In genomic region chr6:139270249-139270648, GRCh38 we compare ENCODE assay signal across 16 cellular contexts. TPM values are rescaled to one million over a fixed set of nuclear protein-coding genes. Genes with fewer than 3 reads are reported as not detected.
A peak's percentile ranks its signal among the peaks of the same experiment; 100 is the strongest.
DNase-seq lines count a peak whose midpoint lies in the region; ATAC-seq and TF ChIP-seq lines count a peak whose summit lies in the region.
"Had no signal": no experiment of that assay in that cellular context is flagged by ENCODE, and none has a peak within 500 bp of the region (broad histone marks: within the 10 kb centered on the region; RNA-seq: fewer than 3 reads in every experiment).

No MANE protein-coding gene starts in this region.

- intact Hi-C loops in breast epithelium (cut with DNase I; ENCODE audit: low total_unique reads): no loop called here

- H3K4me1 ChIP-seq in foreskin keratinocyte (peaks cover 4% of the 10 kb centered on the region), breast epithelium (no peaks in the 10 kb centered on the region)
- H3K4me1 ChIP-seq: BE2C, HAP-1 had no signal

- DNase-seq in NAMALWA (ENCODE audit: low spot score) (peak; percentile 34), foreskin keratinocyte (no peak), breast epithelium (ENCODE audit: low spot score in 2 of 2) (no peak), 8988T (no peak), Kasumi-1 (lab: John Stamatoyannopoulos, UW) (no peak), NCI-H2081 (lab: John Stamatoyannopoulos, UW) (no peak)
- DNase-seq: BE2C; Calu3; CD4-positive, alpha-beta T cell; KG1; NCI-H1092 treated with DMSO at 0.1 percent for 48 hours; NCI-H510A treated with DMSO at 0.1 percent for 48 hours; SIG-M5 had no signal

- H3K27me3 ChIP-seq in foreskin keratinocyte (no peaks in the 10 kb centered on the region), breast epithelium (no peaks in the 10 kb centered on the region)
- H3K27me3 ChIP-seq: BE2C had no signal

- TF ChIP-seq CTCF in foreskin keratinocyte (conservative IDR thresholded peaks at IDR 0.05) (no peak), breast epithelium (IDR thresholded peaks at IDR 0.05) (no peak)

- H3K9me3 ChIP-seq in breast epithelium: no peaks in the 10 kb centered on the region
- H3K9me3 ChIP-seq: BE2C, HAP-1 had no signal

- H3K27ac ChIP-seq in foreskin keratinocyte (peak overlapping the region; percentile 28), breast epithelium (no peak overlapping the region)

- no peaks in the 10 kb centered on the region for H3K36me3 ChIP-seq in breast epithelium
- H3K36me3 ChIP-seq: BE2C, HAP-1 had no signal

- no peak overlapping the region for H3K4me3 ChIP-seq in breast epithelium
- H3K4me3 ChIP-seq: HAP-1 had no signal

- no peak for TF ChIP-seq POLR2A in breast epithelium (IDR thresholded peaks at IDR 0.05)

- ATAC-seq in GM19035 (IDR thresholded peaks at IDR 0.05; ENCODE audit: unreplicated experiment) (peak; percentile 33), foreskin keratinocyte (no peak)

RNA-seq across cellular contexts. Expression of gene TXLNB, which starts 21.5 kb away (rescaled TPM):
- total RNA-seq in foreskin keratinocyte (not detected in 2 replicates), breast epithelium (1 to 10 TPM in 2 of 3 donors, under 1 TPM in 1; 0.96 to 2.9 (median 2.5) TPM)
- polyA plus RNA-seq in foreskin keratinocyte: not detected in 2 replicates
- total RNA-seq: MCF 10A had no signal
